In the genomic region with DNA sequence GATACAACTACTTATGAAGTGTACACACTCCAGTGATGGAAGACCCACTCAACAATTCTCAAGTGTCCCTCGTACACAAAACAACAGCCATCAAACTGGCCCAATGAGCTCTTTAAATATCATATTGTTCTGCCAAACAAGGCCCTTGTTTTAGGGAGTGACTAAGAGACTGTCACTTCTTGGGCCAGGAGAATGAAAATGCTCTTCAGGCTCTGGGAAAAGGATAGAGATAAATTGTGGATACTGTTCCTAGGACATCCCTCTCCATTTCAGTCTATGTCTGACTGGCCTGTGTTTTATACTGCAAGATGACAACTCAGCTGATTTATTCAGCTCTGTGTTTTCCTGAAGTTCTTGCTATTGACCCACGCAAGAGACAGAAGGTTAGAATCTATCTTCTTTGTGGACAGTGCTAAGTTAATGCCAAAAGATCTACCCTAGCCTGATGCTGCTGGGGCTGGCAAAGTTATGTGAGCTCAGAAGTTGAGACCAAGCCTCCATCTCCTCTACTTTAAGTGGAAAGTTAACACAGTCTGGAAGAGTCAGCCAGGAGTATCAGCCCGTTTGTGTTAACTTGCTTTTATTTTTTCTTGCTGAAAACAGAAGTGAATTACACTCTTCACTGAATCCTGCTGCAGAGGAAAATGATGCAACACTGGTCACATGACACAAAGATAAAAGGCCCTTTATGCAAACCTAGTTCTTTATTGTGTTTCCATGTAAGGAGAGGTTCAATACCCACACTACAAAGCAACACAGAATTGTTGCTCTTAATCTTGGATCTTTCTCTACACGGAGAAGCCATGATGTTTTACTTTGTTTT, we compare ENCODE assay signal across 1 cellular context.
TF ChIP-seq lines count a peak whose summit lies in the region.

No MANE protein-coding gene starts in this region.

TF ChIP-seq in HepG2, 621 proteins besides CTCF, POLR2A, EP300 and RAD21 (continued from another document and continues in another):
- TF ChIP-seq TAF1 (CRISPR knock-in tag; IDR thresholded peaks at IDR 0.05) (peak; percentile 18; the same call in 1 of the 2 replicates), PAWR (CRISPR knock-in tag; IDR thresholded peaks at IDR 0.05; ENCODE audit: borderline replicate concordance) (no peak), ZNF205 (CRISPR knock-in tag; IDR thresholded peaks at IDR 0.05) (no peak), ISL2 (CRISPR knock-in tag; IDR thresholded peaks at IDR 0.05) (0 out of 2 replicates have a peak, but pooled peaks have one; percentile 40), SIX1 (CRISPR knock-in tag; IDR thresholded peaks at IDR 0.05; ENCODE audit: borderline replicate concordance) (peak; percentile 22; the same call in 1 of the 2 replicates), NR2F6 (IDR thresholded peaks at IDR 0.05) (no peak), NR2F6 (CRISPR knock-in tag; IDR thresholded peaks at IDR 0.05) (0 out of 2 replicates have a peak, but pooled peaks have one; percentile 17), ZNF225 (CRISPR knock-in tag; IDR thresholded peaks at IDR 0.05) (no peak), ERF (CRISPR knock-in tag; IDR thresholded peaks at IDR 0.05) (0 out of 2 replicates have a peak, but pooled peaks have one; percentile 25), SOX5 (CRISPR knock-in tag; IDR thresholded peaks at IDR 0.05; ENCODE audit: borderline replicate concordance) (peak; percentile 87), ZNF772 (CRISPR knock-in tag; IDR thresholded peaks at IDR 0.05) (no peak), ZMYM4 (CRISPR knock-in tag; IDR thresholded peaks at IDR 0.05) (peak; percentile 59), HMG20A (CRISPR knock-in tag; IDR thresholded peaks at IDR 0.05; ENCODE audit: borderline replicate concordance) (peak; percentile 64; the same call in 1 of the 2 replicates), THAP11 (CRISPR knock-in tag; IDR thresholded peaks at IDR 0.05) (peak; percentile 48; the same call in 1 of the 2 replicates), FOXA3 (CRISPR knock-in tag; IDR thresholded peaks at IDR 0.05) (peak; percentile 47; the same call in 1 of the 2 replicates), SOX6 (IDR thresholded peaks at IDR 0.05) (no peak), SOX6 (CRISPR knock-in tag; IDR thresholded peaks at IDR 0.05) (peak; percentile 94), RFXANK (CRISPR knock-in tag; IDR thresholded peaks at IDR 0.05) (no peak), SIN3B (IDR thresholded peaks at IDR 0.05; ENCODE audit: low read length) (no peak), CEBPB (IDR thresholded peaks at IDR 0.05; ENCODE audit: borderline replicate concordance, low read depth, low read length) (peak; percentile 96), CEBPG (CRISPR knock-in tag; IDR thresholded peaks at IDR 0.05) (peak; percentile 98), DR1 (CRISPR knock-in tag; IDR thresholded peaks at IDR 0.05) (no peak), SOX13 (IDR thresholded peaks at IDR 0.05) (0 out of 2 replicates have a peak, but pooled peaks have one; percentile 64), SOX13 (CRISPR knock-in tag; conservative IDR thresholded peaks at IDR 0.05 in 1 of 2, IDR thresholded peaks at IDR 0.05 in 1 of 2) (peak in 1 of 2 experiments; percentile 95; a peak in 2 of 4 replicates), ZNF333 (CRISPR knock-in tag; IDR thresholded peaks at IDR 0.05; ENCODE audit: borderline replicate concordance) (no peak), CREM (IDR thresholded peaks at IDR 0.05) (0 out of 2 replicates have a peak, but pooled peaks have one; percentile 49), CREM (CRISPR knock-in tag; IDR thresholded peaks at IDR 0.05) (no peak), FOXP1 (IDR thresholded peaks at IDR 0.05) (no peak), FOXP1 (CRISPR knock-in tag; IDR thresholded peaks at IDR 0.05) (peak; percentile 52), KAT7 (CRISPR knock-in tag; IDR thresholded peaks at IDR 0.05; ENCODE audit: borderline replicate concordance) (no peak), ETV6 (CRISPR knock-in tag; conservative IDR thresholded peaks at IDR 0.05) (no peak), MIER2 (CRISPR knock-in tag; IDR thresholded peaks at IDR 0.05) (no peak)
- TF ChIP-seq, protein P1, sequence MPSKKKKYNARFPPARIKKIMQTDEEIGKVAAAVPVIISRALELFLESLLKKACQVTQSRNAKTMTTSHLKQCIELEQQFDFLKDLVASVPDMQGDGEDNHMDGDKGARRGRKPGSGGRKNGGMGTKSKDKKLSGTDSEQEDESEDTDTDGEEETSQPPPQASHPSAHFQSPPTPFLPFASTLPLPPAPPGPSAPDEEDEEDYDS (CRISPR knock-in tag; IDR thresholded peaks at IDR 0.05): peak; percentile 35; the same call in 1 of the 2 replicates
- TF ChIP-seq, protein P2, sequence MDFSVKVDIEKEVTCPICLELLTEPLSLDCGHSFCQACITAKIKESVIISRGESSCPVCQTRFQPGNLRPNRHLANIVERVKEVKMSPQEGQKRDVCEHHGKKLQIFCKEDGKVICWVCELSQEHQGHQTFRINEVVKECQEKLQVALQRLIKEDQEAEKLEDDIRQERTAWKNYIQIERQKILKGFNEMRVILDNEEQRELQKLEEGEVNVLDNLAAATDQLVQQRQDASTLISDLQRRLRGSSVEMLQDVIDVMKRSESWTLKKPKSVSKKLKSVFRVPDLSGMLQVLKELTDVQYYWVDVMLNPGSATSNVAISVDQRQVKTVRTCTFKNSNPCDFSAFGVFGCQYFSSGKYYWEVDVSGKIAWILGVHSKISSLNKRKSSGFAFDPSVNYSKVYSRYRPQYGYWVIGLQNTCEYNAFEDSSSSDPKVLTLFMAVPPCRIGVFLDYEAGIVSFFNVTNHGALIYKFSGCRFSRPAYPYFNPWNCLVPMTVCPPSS (IDR thresholded peaks at IDR 0.05): no peak
- TF ChIP-seq, protein P3, sequence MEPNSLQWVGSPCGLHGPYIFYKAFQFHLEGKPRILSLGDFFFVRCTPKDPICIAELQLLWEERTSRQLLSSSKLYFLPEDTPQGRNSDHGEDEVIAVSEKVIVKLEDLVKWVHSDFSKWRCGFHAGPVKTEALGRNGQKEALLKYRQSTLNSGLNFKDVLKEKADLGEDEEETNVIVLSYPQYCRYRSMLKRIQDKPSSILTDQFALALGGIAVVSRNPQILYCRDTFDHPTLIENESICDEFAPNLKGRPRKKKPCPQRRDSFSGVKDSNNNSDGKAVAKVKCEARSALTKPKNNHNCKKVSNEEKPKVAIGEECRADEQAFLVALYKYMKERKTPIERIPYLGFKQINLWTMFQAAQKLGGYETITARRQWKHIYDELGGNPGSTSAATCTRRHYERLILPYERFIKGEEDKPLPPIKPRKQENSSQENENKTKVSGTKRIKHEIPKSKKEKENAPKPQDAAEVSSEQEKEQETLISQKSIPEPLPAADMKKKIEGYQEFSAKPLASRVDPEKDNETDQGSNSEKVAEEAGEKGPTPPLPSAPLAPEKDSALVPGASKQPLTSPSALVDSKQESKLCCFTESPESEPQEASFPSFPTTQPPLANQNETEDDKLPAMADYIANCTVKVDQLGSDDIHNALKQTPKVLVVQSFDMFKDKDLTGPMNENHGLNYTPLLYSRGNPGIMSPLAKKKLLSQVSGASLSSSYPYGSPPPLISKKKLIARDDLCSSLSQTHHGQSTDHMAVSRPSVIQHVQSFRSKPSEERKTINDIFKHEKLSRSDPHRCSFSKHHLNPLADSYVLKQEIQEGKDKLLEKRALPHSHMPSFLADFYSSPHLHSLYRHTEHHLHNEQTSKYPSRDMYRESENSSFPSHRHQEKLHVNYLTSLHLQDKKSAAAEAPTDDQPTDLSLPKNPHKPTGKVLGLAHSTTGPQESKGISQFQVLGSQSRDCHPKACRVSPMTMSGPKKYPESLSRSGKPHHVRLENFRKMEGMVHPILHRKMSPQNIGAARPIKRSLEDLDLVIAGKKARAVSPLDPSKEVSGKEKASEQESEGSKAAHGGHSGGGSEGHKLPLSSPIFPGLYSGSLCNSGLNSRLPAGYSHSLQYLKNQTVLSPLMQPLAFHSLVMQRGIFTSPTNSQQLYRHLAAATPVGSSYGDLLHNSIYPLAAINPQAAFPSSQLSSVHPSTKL (CRISPR knock-in tag; IDR thresholded peaks at IDR 0.05): peak; percentile 84
- TF ChIP-seq, protein P4, sequence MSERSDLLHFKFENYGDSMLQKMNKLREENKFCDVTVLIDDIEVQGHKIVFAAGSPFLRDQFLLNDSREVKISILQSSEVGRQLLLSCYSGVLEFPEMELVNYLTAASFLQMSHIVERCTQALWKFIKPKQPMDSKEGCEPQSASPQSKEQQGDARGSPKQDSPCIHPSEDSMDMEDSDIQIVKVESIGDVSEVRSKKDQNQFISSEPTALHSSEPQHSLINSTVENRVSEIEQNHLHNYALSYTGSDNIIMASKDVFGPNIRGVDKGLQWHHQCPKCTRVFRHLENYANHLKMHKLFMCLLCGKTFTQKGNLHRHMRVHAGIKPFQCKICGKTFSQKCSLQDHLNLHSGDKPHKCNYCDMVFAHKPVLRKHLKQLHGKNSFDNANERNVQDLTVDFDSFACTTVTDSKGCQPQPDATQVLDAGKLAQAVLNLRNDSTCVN (CRISPR knock-in tag; IDR thresholded peaks at IDR 0.05; ENCODE audit: borderline replicate concordance): no peak
- TF ChIP-seq, protein P5, sequence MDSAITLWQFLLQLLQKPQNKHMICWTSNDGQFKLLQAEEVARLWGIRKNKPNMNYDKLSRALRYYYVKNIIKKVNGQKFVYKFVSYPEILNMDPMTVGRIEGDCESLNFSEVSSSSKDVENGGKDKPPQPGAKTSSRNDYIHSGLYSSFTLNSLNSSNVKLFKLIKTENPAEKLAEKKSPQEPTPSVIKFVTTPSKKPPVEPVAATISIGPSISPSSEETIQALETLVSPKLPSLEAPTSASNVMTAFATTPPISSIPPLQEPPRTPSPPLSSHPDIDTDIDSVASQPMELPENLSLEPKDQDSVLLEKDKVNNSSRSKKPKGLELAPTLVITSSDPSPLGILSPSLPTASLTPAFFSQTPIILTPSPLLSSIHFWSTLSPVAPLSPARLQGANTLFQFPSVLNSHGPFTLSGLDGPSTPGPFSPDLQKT (CRISPR knock-in tag; IDR thresholded peaks at IDR 0.05; ENCODE audit: borderline replicate concordance): no peak
- TF ChIP-seq, protein P6, sequence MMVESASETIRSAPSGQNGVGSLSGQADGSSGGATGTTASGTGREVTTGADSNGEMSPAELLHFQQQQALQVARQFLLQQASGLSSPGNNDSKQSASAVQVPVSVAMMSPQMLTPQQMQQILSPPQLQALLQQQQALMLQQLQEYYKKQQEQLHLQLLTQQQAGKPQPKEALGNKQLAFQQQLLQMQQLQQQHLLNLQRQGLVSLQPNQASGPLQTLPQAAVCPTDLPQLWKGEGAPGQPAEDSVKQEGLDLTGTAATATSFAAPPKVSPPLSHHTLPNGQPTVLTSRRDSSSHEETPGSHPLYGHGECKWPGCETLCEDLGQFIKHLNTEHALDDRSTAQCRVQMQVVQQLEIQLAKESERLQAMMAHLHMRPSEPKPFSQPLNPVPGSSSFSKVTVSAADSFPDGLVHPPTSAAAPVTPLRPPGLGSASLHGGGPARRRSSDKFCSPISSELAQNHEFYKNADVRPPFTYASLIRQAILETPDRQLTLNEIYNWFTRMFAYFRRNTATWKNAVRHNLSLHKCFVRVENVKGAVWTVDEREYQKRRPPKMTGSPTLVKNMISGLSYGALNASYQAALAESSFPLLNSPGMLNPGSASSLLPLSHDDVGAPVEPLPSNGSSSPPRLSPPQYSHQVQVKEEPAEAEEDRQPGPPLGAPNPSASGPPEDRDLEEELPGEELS (CRISPR knock-in tag; IDR thresholded peaks at IDR 0.05): peak; percentile 64
- TF ChIP-seq, protein P7, sequence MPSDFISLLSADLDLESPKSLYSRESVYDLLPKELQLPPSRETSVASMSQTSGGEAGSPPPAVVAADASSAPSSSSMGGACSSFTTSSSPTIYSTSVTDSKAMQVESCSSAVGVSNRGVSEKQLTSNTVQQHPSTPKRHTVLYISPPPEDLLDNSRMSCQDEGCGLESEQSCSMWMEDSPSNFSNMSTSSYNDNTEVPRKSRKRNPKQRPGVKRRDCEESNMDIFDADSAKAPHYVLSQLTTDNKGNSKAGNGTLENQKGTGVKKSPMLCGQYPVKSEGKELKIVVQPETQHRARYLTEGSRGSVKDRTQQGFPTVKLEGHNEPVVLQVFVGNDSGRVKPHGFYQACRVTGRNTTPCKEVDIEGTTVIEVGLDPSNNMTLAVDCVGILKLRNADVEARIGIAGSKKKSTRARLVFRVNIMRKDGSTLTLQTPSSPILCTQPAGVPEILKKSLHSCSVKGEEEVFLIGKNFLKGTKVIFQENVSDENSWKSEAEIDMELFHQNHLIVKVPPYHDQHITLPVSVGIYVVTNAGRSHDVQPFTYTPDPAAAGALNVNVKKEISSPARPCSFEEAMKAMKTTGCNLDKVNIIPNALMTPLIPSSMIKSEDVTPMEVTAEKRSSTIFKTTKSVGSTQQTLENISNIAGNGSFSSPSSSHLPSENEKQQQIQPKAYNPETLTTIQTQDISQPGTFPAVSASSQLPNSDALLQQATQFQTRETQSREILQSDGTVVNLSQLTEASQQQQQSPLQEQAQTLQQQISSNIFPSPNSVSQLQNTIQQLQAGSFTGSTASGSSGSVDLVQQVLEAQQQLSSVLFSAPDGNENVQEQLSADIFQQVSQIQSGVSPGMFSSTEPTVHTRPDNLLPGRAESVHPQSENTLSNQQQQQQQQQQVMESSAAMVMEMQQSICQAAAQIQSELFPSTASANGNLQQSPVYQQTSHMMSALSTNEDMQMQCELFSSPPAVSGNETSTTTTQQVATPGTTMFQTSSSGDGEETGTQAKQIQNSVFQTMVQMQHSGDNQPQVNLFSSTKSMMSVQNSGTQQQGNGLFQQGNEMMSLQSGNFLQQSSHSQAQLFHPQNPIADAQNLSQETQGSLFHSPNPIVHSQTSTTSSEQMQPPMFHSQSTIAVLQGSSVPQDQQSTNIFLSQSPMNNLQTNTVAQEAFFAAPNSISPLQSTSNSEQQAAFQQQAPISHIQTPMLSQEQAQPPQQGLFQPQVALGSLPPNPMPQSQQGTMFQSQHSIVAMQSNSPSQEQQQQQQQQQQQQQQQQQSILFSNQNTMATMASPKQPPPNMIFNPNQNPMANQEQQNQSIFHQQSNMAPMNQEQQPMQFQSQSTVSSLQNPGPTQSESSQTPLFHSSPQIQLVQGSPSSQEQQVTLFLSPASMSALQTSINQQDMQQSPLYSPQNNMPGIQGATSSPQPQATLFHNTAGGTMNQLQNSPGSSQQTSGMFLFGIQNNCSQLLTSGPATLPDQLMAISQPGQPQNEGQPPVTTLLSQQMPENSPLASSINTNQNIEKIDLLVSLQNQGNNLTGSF (CRISPR knock-in tag; IDR thresholded peaks at IDR 0.05): no peak
- TF ChIP-seq, protein P8, sequence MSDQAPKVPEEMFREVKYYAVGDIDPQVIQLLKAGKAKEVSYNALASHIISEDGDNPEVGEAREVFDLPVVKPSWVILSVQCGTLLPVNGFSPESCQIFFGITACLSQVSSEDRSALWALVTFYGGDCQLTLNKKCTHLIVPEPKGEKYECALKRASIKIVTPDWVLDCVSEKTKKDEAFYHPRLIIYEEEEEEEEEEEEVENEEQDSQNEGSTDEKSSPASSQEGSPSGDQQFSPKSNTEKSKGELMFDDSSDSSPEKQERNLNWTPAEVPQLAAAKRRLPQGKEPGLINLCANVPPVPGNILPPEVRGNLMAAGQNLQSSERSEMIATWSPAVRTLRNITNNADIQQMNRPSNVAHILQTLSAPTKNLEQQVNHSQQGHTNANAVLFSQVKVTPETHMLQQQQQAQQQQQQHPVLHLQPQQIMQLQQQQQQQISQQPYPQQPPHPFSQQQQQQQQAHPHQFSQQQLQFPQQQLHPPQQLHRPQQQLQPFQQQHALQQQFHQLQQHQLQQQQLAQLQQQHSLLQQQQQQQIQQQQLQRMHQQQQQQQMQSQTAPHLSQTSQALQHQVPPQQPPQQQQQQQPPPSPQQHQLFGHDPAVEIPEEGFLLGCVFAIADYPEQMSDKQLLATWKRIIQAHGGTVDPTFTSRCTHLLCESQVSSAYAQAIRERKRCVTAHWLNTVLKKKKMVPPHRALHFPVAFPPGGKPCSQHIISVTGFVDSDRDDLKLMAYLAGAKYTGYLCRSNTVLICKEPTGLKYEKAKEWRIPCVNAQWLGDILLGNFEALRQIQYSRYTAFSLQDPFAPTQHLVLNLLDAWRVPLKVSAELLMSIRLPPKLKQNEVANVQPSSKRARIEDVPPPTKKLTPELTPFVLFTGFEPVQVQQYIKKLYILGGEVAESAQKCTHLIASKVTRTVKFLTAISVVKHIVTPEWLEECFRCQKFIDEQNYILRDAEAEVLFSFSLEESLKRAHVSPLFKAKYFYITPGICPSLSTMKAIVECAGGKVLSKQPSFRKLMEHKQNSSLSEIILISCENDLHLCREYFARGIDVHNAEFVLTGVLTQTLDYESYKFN (CRISPR knock-in tag; conservative IDR thresholded peaks at IDR 0.05): peak; percentile 76
